20 cellular contexts compared by ENCODE assay signal in the genomic region with DNA sequence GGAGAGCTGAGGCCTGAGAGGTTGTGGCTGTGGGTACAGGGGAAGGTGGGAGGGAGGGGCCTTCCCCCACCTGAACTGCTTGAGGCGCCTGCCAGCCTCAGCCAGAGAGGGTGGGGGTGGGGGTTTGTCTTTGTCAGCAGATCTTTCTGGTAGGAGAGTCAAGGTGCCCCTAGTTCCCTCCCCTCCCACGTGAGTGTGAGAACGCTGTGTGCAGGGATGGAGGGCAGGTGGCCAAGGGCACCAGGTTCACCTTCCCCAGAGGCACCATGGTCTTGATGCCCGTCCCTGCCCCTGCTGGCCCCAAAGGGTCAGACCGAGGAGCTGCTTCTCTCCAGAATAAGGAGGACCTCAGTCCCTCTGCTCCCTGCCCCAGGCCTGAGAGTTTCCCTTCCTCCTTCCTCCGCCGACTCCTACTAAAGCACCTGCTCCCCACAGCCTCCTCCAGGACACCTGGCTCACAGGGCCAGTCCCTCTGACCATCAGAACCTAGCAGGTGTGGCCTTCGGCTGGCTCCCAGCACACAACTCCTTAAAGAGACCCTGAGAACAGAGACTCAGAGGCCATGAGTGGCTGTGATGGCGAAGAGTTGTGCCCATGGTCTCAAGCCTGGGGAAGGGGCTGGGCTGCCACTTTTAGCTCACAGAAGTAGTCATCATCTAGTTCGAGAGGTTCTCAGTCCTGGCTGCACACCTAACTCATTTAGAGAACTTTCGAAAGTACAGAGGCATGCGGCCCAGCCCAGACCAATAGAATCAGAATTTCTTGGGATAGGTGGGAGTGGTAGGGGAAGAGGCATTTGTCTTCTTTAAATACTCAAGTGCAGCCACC.
"Had no signal": no experiment of that assay in that cellular context is flagged by ENCODE, and none has a peak within 500 bp of the region (broad histone marks: within the 10 kb centered on the region; RNA-seq: fewer than 3 reads in every experiment).

No MANE protein-coding gene starts in this region.

- DNase-seq: caudate nucleus; effector CD4-positive, alpha-beta T cell; gastrocnemius medialis; glutamatergic neuron; immature natural killer cell; left ventricle myocardium inferior; lower lobe of right lung; mesenchymal stem cell; midbrain; small intestine; stimulated activated CD4-positive, alpha-beta T cell treated with anti-CD3 and anti-CD28 coated beads, Interleukin-4, amount 100 ng/mL, for 24 hours; stimulated activated naive CD8-positive, alpha-beta T cell treated with anti-CD3 and anti-CD28 coated beads, Interleukin-15, amount 100 ng/mL, for 72 hours; testis had no signal

- H3K27ac Mint-ChIP-seq: immature natural killer cell; natural killer cell treated with Interleukin-12 subunit alpha and Interleukin-12 subunit beta and Interleukin-15 and Interleukin-18, amount 100 ng/mL, for 72 hours; stimulated activated memory B cell treated with anti-CD40 and anti-IgM and Interleukin-4, amounts not matched to agents 10 μg/mL and 1 μg/mL and 100 μg/mL, for 72 hours; stimulated activated naive CD8-positive, alpha-beta T cell treated with anti-CD3 and anti-CD28 coated beads, Interleukin-15, amount 100 ng/mL, for 72 hours had no signal

- H3K27ac ChIP-seq: coronary artery, gastrocnemius medialis, left ventricle myocardium inferior, lower lobe of right lung, neutrophil, right atrium auricular region, testis, tibial nerve had no signal

- H3K9me3 ChIP-seq: gastrocnemius medialis, left ventricle myocardium inferior, lower lobe of right lung, neutrophil, right atrium auricular region, testis, tibial nerve had no signal

- H3K9me3 Mint-ChIP-seq: immature natural killer cell; natural killer cell treated with Interleukin-12 subunit alpha and Interleukin-12 subunit beta and Interleukin-15 and Interleukin-18, amount 100 ng/mL, for 72 hours; stimulated activated memory B cell treated with anti-CD40 and anti-IgM and Interleukin-4, amounts not matched to agents 10 μg/mL and 1 μg/mL and 100 μg/mL, for 72 hours; stimulated activated naive CD8-positive, alpha-beta T cell treated with anti-CD3 and anti-CD28 coated beads, Interleukin-15, amount 100 ng/mL, for 72 hours had no signal

- H3K4me3 ChIP-seq: coronary artery, gastrocnemius medialis, left ventricle myocardium inferior, lower lobe of right lung, right atrium auricular region, testis, tibial nerve had no signal

- H3K4me1 Mint-ChIP-seq: immature natural killer cell; stimulated activated memory B cell treated with anti-CD40 and anti-IgM and Interleukin-4, amounts not matched to agents 10 μg/mL and 1 μg/mL and 100 μg/mL, for 72 hours; stimulated activated naive CD8-positive, alpha-beta T cell treated with anti-CD3 and anti-CD28 coated beads, Interleukin-15, amount 100 ng/mL, for 72 hours had no signal

- H3K4me1 ChIP-seq: gastrocnemius medialis, left ventricle myocardium inferior, lower lobe of right lung, right atrium auricular region, testis, tibial nerve had no signal

- ATAC-seq: gastrocnemius medialis; natural killer cell treated with Interleukin-12 subunit alpha and Interleukin-12 subunit beta and Interleukin-15 and Interleukin-18, amount 100 ng/mL, for 72 hours; stimulated activated memory B cell treated with anti-CD40 and anti-IgM and Interleukin-4, amounts not matched to agents 10 μg/mL and 1 μg/mL and 100 μg/mL, for 72 hours; stimulated activated naive CD8-positive, alpha-beta T cell treated with anti-CD3 and anti-CD28 coated beads, Interleukin-15, amount 100 ng/mL, for 72 hours had no signal

- H3K36me3 Mint-ChIP-seq: immature natural killer cell; natural killer cell treated with Interleukin-12 subunit alpha and Interleukin-12 subunit beta and Interleukin-15 and Interleukin-18, amount 100 ng/mL, for 72 hours; stimulated activated memory B cell treated with anti-CD40 and anti-IgM and Interleukin-4, amounts not matched to agents 10 μg/mL and 1 μg/mL and 100 μg/mL, for 72 hours had no signal

- H3K4me3 Mint-ChIP-seq: immature natural killer cell; natural killer cell treated with Interleukin-12 subunit alpha and Interleukin-12 subunit beta and Interleukin-15 and Interleukin-18, amount 100 ng/mL, for 72 hours; stimulated activated memory B cell treated with anti-CD40 and anti-IgM and Interleukin-4, amounts not matched to agents 10 μg/mL and 1 μg/mL and 100 μg/mL, for 72 hours; stimulated activated naive CD8-positive, alpha-beta T cell treated with anti-CD3 and anti-CD28 coated beads, Interleukin-15, amount 100 ng/mL, for 72 hours had no signal

- FAIRE-seq: keratinocyte, small intestine had no signal

- H3K36me3 ChIP-seq: gastrocnemius medialis, left ventricle myocardium inferior, lower lobe of right lung, neutrophil, right atrium auricular region, tibial nerve had no signal

- H3K27me3 ChIP-seq: testis had no signal
